10 cellular contexts compared by ENCODE assay signal in genomic region chr5:119220576-119221197, GRCh38.
DNase-seq lines count a peak whose midpoint lies in the region; ATAC-seq and TF ChIP-seq lines count a peak whose summit lies in the region.
"Had no signal": no experiment of that assay in that cellular context is flagged by ENCODE, and none has a peak within 500 bp of the region (broad histone marks: within the 10 kb centered on the region; RNA-seq: fewer than 3 reads in every experiment).

No MANE protein-coding gene starts in this region.

- no peak overlapping the region for H3K4me3 Mint-ChIP-seq in central memory CD8-positive, alpha-beta T cell

- ATAC-seq in GM18511 (IDR thresholded peaks at IDR 0.05; ENCODE audit: unreplicated experiment) (peak; percentile 95), GM21526 (IDR thresholded peaks at IDR 0.05; ENCODE audit: low FRiP score, unreplicated experiment) (peak; percentile 95), HG03159 (IDR thresholded peaks at IDR 0.05; ENCODE audit: unreplicated experiment) (peak; percentile 97)
- no peak for ATAC-seq in central memory CD8-positive, alpha-beta T cell (replicated peaks; ENCODE audit: extremely low read depth, poor library complexity, severe bottlenecking)
- ATAC-seq: mucosa of descending colon; stimulated activated naive CD8-positive, alpha-beta T cell treated with anti-CD3 and anti-CD28 coated beads, Interleukin-15, Interleukin-2, amounts not matched to agents 100 U/mL and 50 U/mL, for 24 hours had no signal

- no peaks in the 10 kb centered on the region for H3K9me3 Mint-ChIP-seq in central memory CD8-positive, alpha-beta T cell

- intact Hi-C loops in transverse colon (cut with DNase I; ENCODE audit: low total_unique reads) = loop anchor here (5.0 kb wide), 1 partner anchor 653 kb away; no protein-coding TSS in a partner anchor

- in situ Hi-C loops in transverse colon (cut with MboI; ENCODE audit: low pct_ligation_motif_present in 1 of 4, low pct_unique_long_range_greater_than_20kb in 1 of 4, low sequenced_read_pairs in 3 of 4) = no loop called here

- WGBS in transverse colon (ENCODE audit: low coverage in 1 of 2), 2 donors = 47 to 57% methylated on average over 1 of the region's 1 CpG

- H3K4me3 ChIP-seq in transverse colon = no peak overlapping the region
- H3K4me3 ChIP-seq: mucosa of descending colon had no signal

- no peaks in the 10 kb centered on the region for H3K4me1 Mint-ChIP-seq in central memory CD8-positive, alpha-beta T cell

- H3K27ac ChIP-seq in transverse colon = no peak overlapping the region

- TF ChIP-seq EP300 in transverse colon (IDR thresholded peaks at IDR 0.05; ENCODE audit: low read depth) = no peak

- H3K27me3 ChIP-seq in transverse colon = no peaks in the 10 kb centered on the region

- H3K36me3 Mint-ChIP-seq in central memory CD8-positive, alpha-beta T cell (ENCODE audit: insufficient read depth) = peaks cover 8% of the 10 kb centered on the region

- peaks cover 0 to 13% (median 11%) of the 10 kb centered on the region in 4 donors for H3K4me1 ChIP-seq in transverse colon

- H3K9me3 ChIP-seq in transverse colon = no peaks in the 10 kb centered on the region
- H3K9me3 ChIP-seq: mucosa of descending colon had no signal

- H3K27me3 Mint-ChIP-seq in central memory CD8-positive, alpha-beta T cell = no peaks in the 10 kb centered on the region

- peaks cover 0 to 19% (median 0%) of the 10 kb centered on the region in 4 donors for H3K36me3 ChIP-seq in transverse colon

- DNase-seq in central memory CD8-positive, alpha-beta T cell (ENCODE audit: low spot score in 2 of 2) = no peak
- DNase-seq in superior temporal gyrus (ENCODE audit: extremely low spot score) = no peak
- DNase-seq in NCI-H446 treated with DMSO at 0.1 percent for 48 hours (lab: John Stamatoyannopoulos, UW) = no peak
- DNase-seq in stimulated activated CD4-positive, alpha-beta T cell treated with anti-CD3 and anti-CD28 coated beads, Interleukin-15, amount 100 ng/mL, for 24 hours = no peak
- DNase-seq in transverse colon = no peak
- DNase-seq: mucosa of descending colon; stimulated activated naive CD8-positive, alpha-beta T cell treated with anti-CD3 and anti-CD28 coated beads, Interleukin-15, Interleukin-2, amounts not matched to agents 100 U/mL and 50 U/mL, for 24 hours had no signal

- no peak for TF ChIP-seq POLR2A in transverse colon (IDR thresholded peaks at IDR 0.05)

- TF ChIP-seq CTCF in transverse colon (IDR thresholded peaks at IDR 0.05) = no peak

- H3K27ac Mint-ChIP-seq in central memory CD8-positive, alpha-beta T cell (ENCODE audit: low read depth) = peak overlapping the region; percentile 4
